ENCODE assay signal across 26 cellular contexts in genomic region chr9:89992326-89993208, GRCh38.
A peak's percentile ranks its signal among the peaks of the same experiment; 100 is the strongest.
DNase-seq lines count a peak whose midpoint lies in the region; ATAC-seq, FAIRE-seq and TF ChIP-seq lines count a peak whose summit lies in the region.
"Had no signal": no experiment of that assay in that cellular context is flagged by ENCODE, and none has a peak within 500 bp of the region (broad histone marks: within the 10 kb centered on the region; RNA-seq: fewer than 3 reads in every experiment).

No MANE protein-coding gene starts in this region.

- TF ChIP-seq EP300 in H1 (IDR thresholded peaks at IDR 0.05; ENCODE audit: borderline replicate concordance in 1 of 2, low read depth in 2 of 2, low read length in 2 of 2) = no peak

- H3K56ac ChIP-seq in H1 (replicated peaks; ENCODE audit: insufficient read length, low read depth, low read length) = no peak overlapping the region

- no peak for TF ChIP-seq RAD21 in H1 (IDR thresholded peaks at IDR 0.05 in 1 of 2, conservative IDR thresholded peaks at IDR 0.05 in 1 of 2; ENCODE audit: low read depth in 2 of 2, low read length in 2 of 2)

- H3K4ac ChIP-seq in H1 (replicated peaks; ENCODE audit: insufficient read length, low read depth, low read length) = no peak overlapping the region

- H3K4me3 ChIP-seq in H1 (ENCODE audit: extremely low read depth in 1 of 4, insufficient read depth in 2 of 4, low read depth in 3 of 4, low read length in 4 of 4) = no peak overlapping the region
- H3K4me3 ChIP-seq in right lobe of liver = no peak overlapping the region
- no peak overlapping the region for H3K4me3 ChIP-seq in testis
- no peak overlapping the region for H3K4me3 ChIP-seq in H7 (ENCODE audit: insufficient read depth, low read depth, low read length)
- H3K4me3 ChIP-seq: A549, neural progenitor cell, prostate gland, transverse colon had no signal

- intact Hi-C loops in Right ventricle myocardium inferior (cut with DNase I) (loop anchor here (5.0 kb wide), 1 partner anchor 65 kb away; no protein-coding TSS in a partner anchor), left cardiac atrium (cut with DNase I) (loop anchor here in 1 of 2 donors (10.0 kb wide), 1 partner anchor 388 kb away; the partner anchor contains the start of gene GADD45G), right lobe of liver (cut with DNase I) (loop anchor here in 1 of 2 donors (5.0 kb wide), 1 partner anchor 390 kb away; no protein-coding TSS in a partner anchor), testis (cut with DNase I; ENCODE audit: low total_unique reads) (loop anchor here (10.0 kb wide), 1 partner anchor 388 kb away; the partner anchor contains the start of gene GADD45G)

- H3K27ac ChIP-seq in H1 (ENCODE audit: low read depth, low read length) = no peak overlapping the region
- H3K27ac ChIP-seq in right lobe of liver = peak overlapping the region; percentile 37 to 99 (median 98)
- H3K27ac ChIP-seq in testis = peak overlapping the region; percentile 85 to 89
- H3K27ac ChIP-seq: brain microvascular endothelial cell, neural progenitor cell, prostate gland, transverse colon, VCaP had no signal

- no peak overlapping the region for H3K23ac ChIP-seq in H1 (ENCODE audit: insufficient read length)

- H3K9me3 ChIP-seq in H1 (ENCODE audit: insufficient read depth in 2 of 2, low read depth in 1 of 2, low read length in 1 of 2) (peaks cover 6% of the 10 kb centered on the region in 2 experiments; a peak in 2 of 4 replicates), right lobe of liver (no peaks in the 10 kb centered on the region), testis (no peaks in the 10 kb centered on the region)
- H3K9me3 ChIP-seq: A549, prostate gland, transverse colon had no signal

- H3K27me3 ChIP-seq in H1 (replicated peaks in 1 of 4; ENCODE audit: control insufficient read depth in 3 of 4, extremely low read depth in 1 of 4, insufficient read depth in 3 of 4, low read length in 3 of 4) (no peaks in the 10 kb centered on the region), right lobe of liver (no peaks in the 10 kb centered on the region), testis (no peaks in the 10 kb centered on the region), H7 (ENCODE audit: control insufficient read depth, insufficient read depth, low read length) (no peaks in the 10 kb centered on the region)
- H3K27me3 ChIP-seq: neural progenitor cell, transverse colon had no signal

- no peak for DNase-seq in Right ventricle myocardium inferior (ENCODE audit: missing footprints)
- no peak for DNase-seq in left cardiac atrium
- DNase-seq in H1 (ENCODE audit: low read depth in 1 of 2, low spot score in 2 of 2) = no peak
- peak in 1 of 3 donors; percentile 44 for DNase-seq in right lobe of liver
- peak; percentile 93 for DNase-seq in testis
- DNase-seq in NCI-H1105 (lab: John Stamatoyannopoulos, UW) = no peak
- no peak for DNase-seq in H7
- DNase-seq in mucosa of gallbladder (ENCODE audit: low spot score) = no peak
- DNase-seq: activated CD4-positive, alpha-beta T cell treated with anti-CD3 and anti-CD28 coated beads for 4 hours; activated naive CD4-positive, alpha-beta T cell treated with Interleukin-2 at 50 U/mL for 16 hours; activated T-cell treated with anti-CD3 and anti-CD28 coated beads, Interleukin-2, amount 50 U/mL, for 72 hours; AML-193; brain microvascular endothelial cell; GF-D8; KG1; kidney; mammary epithelial cell; MM.1S; NCI-H2081; SHP77 treated with DMSO at 0.1 percent for 48 hours; stimulated activated CD4-positive, alpha-beta T cell treated with anti-CD3 and anti-CD28 coated beads, Interleukin-1b, Interleukin-23, amount 100 ng/mL, for 48 hours; transverse colon had no signal

- H3K4me2 ChIP-seq in H1 (ENCODE audit: insufficient read depth in 1 of 2, low read depth in 2 of 2, low read length in 2 of 2) = no peak overlapping the region

- no peak overlapping the region for H2AK5ac ChIP-seq in H1 (ENCODE audit: low read depth, low read length)

- TF ChIP-seq CTCF in H1 (IDR thresholded peaks at IDR 0.05; ENCODE audit: control extremely low read depth in 1 of 3, insufficient read depth in 1 of 3, low read depth in 1 of 3, low read length in 3 of 3) (no peak), right lobe of liver (IDR thresholded peaks at IDR 0.05) (peak in 1 of 4 donors; percentile 5), testis (IDR thresholded peaks at IDR 0.05) (peak in 1 of 3 experiments; percentile 11)

- ATAC-seq in Right ventricle myocardium inferior (peak; percentile 14), left cardiac atrium (no peak), right lobe of liver (peak in 1 of 4 donors; percentile 5)
- ATAC-seq: A549; activated T-cell treated with anti-CD3 and anti-CD28 coated beads, Interleukin-2, amount 50 U/mL, for 72 hours had no signal

- FAIRE-seq in H1 (lab: Jason Lieb, UNC) = no peak
- FAIRE-seq: A549, kidney had no signal

- no peak overlapping the region for H3K18ac ChIP-seq in H1 (ENCODE audit: extremely low read depth, low read length)

- H4K5ac ChIP-seq in H1 (ENCODE audit: insufficient read length, low read depth, low read length) = no peak overlapping the region

- 94% methylated on average over 16 of the region's 16 CpGs; no CpG with 5 or more reads in 1 of the 2 experiments for WGBS in H1 (ENCODE audit: extremely low coverage in 1 of 2, insufficient coverage in 1 of 2, insufficient read length in 1 of 2, insufficient replicate concordance in 2 of 2, low coverage in 1 of 2, low lambda C conversion rate in 2 of 2, missing lambda C conversion rate in 1 of 2), 2 experiments
- WGBS in right lobe of liver (ENCODE audit: insufficient coverage, low coverage, low lambda C conversion rate, missing lambda C conversion rate) = 37% methylated on average over 9 of the region's 16 CpGs
- 36 to 48% methylated on average over 15 to 16 of the region's 16 CpGs for WGBS in testis, 2 donors

- no peak overlapping the region for H2BK5ac ChIP-seq in H1 (ENCODE audit: low read depth, low read length)

- no peak overlapping the region for H2BK120ac ChIP-seq in H1 (replicated peaks; ENCODE audit: low read depth, low read length)

- no peak overlapping the region for H4K8ac ChIP-seq in H1 (ENCODE audit: extremely low read depth, insufficient read depth, low read length)

- no peaks in the 10 kb centered on the region for H3K79me2 ChIP-seq in H1 (ENCODE audit: control insufficient read depth in 1 of 2, insufficient read depth in 2 of 2, low read length in 2 of 2)

- H3K23me2 ChIP-seq in H1 (ENCODE audit: low read depth, low read length) = peaks cover 6% of the 10 kb centered on the region; the same call in 1 of the 2 replicates

- no peak overlapping the region for H3K14ac ChIP-seq in H1 (ENCODE audit: insufficient read length)

- CTCF ChIA-PET in H1 (lab: Charles Lee; ENCODE audit: partially characterized antibody) = interaction anchor here (1.1 to 2.1 kb wide), 5 partner anchors 12 to 108 kb away, joined by 3 to 9 read pairs (median 5); no protein-coding TSS in a partner anchor

- no peak overlapping the region; the same call in 1 of the 2 replicates for H2BK15ac ChIP-seq in H1 (ENCODE audit: low read length)

- peaks cover 0 to 13% (median 9%) of the 10 kb centered on the region in 4 experiments; a peak in 6 of 7 replicates for H3K4me1 ChIP-seq in H1 (replicated peaks in 1 of 4; ENCODE audit: control insufficient read depth in 3 of 4, insufficient read depth in 4 of 4, low read length in 3 of 4)
- H3K4me1 ChIP-seq in right lobe of liver = peaks cover 0 to 64% (median 26%) of the 10 kb centered on the region in 4 donors
- peaks cover 50% of the 10 kb centered on the region for H3K4me1 ChIP-seq in testis
- H3K4me1 ChIP-seq: prostate gland had no signal

- POLR2A ChIA-PET in H1 (lab: Charles Lee; ENCODE audit: partially characterized antibody) = interaction anchor here (0.8 kb wide), 1 partner anchor 88 kb away, joined by 3 read pairs; no protein-coding TSS in a partner anchor

- no peak overlapping the region for H3K9ac ChIP-seq in H1 (replicated peaks in 1 of 4; ENCODE audit: extremely low read depth in 1 of 4, low read depth in 3 of 4, low read length in 3 of 4)
- H3K9ac ChIP-seq: neural progenitor cell had no signal

- H2AFZ ChIP-seq in H1 (ENCODE audit: low read length) = no peak overlapping the region
- H2AFZ ChIP-seq: neural progenitor cell had no signal

- no peaks in the 10 kb centered on the region for H3K79me1 ChIP-seq in H1 (ENCODE audit: low read depth, low read length)

- H2BK12ac ChIP-seq in H1 (ENCODE audit: low read depth, low read length) = 0 out of 2 replicates have a peak overlapping the region, but pooled peaks have one; percentile 85

- H2BK20ac ChIP-seq in H1 (ENCODE audit: low read length) = no peak overlapping the region; the same call in 1 of the 2 replicates

- peaks cover 0 to 6% of the 10 kb centered on the region in 2 experiments for H4K20me1 ChIP-seq in H1 (replicated peaks in 1 of 2; ENCODE audit: control insufficient read depth in 1 of 2, insufficient read depth in 2 of 2, low read length in 2 of 2)

- H3K36me3 ChIP-seq in H1 (ENCODE audit: control insufficient read depth in 2 of 4, insufficient read depth in 4 of 4, low read length in 3 of 4) = no peaks in the 10 kb centered on the region
- H3K36me3 ChIP-seq in right lobe of liver = no peaks in the 10 kb centered on the region
- H3K36me3 ChIP-seq in testis (ENCODE audit: low read depth, missing control alignments) = no peaks in the 10 kb centered on the region
- no peaks in the 10 kb centered on the region for H3K36me3 ChIP-seq in H7 (replicated peaks; ENCODE audit: control insufficient read depth, insufficient read depth, low read length)
- H3K36me3 ChIP-seq: brain microvascular endothelial cell, neural progenitor cell, prostate gland, transverse colon had no signal

- peak overlapping the region; percentile 69 for H4K91ac ChIP-seq in H1 (replicated peaks; ENCODE audit: insufficient read length, low read length)

- TF ChIP-seq POLR2A in H1 (IDR thresholded peaks at IDR 0.05; ENCODE audit: control extremely low read depth in 1 of 2, low read depth in 2 of 2, low read length in 2 of 2) (no peak), right lobe of liver (IDR thresholded peaks at IDR 0.05) (no peak), testis (IDR thresholded peaks at IDR 0.05) (no peak)

TF ChIP-seq in H1, 55 proteins besides CTCF, POLR2A, EP300 and RAD21 (continues in another document):
- no peak for TF ChIP-seq CHD1 (IDR thresholded peaks at IDR 0.05; ENCODE audit: low read depth, low read length)
- TF ChIP-seq SRF (IDR thresholded peaks at IDR 0.05; ENCODE audit: low read depth, low read length) = no peak
- no peak for TF ChIP-seq SAP30 (IDR thresholded peaks at IDR 0.05; ENCODE audit: insufficient read depth, insufficient replicate concordance, low read length)
- TF ChIP-seq CEBPB (IDR thresholded peaks at IDR 0.05; ENCODE audit: low read depth, low read length) = no peak
- no peak for TF ChIP-seq SP1 (IDR thresholded peaks at IDR 0.05; ENCODE audit: low read depth, low read length)
- no peak for TF ChIP-seq ASH2L (IDR thresholded peaks at IDR 0.05; ENCODE audit: low read length)
- no peak for TF ChIP-seq KDM1A (IDR thresholded peaks at IDR 0.05; ENCODE audit: borderline replicate concordance, low read length)
- TF ChIP-seq SIX5 (IDR thresholded peaks at IDR 0.05; ENCODE audit: low read depth, low read length) = no peak
- TF ChIP-seq SP4 (IDR thresholded peaks at IDR 0.05; ENCODE audit: low read length) = no peak
- TF ChIP-seq CREB1 (IDR thresholded peaks at IDR 0.05) = no peak
- TF ChIP-seq TBP (IDR thresholded peaks at IDR 0.05; ENCODE audit: low read depth, low read length) = no peak
- TF ChIP-seq POU5F1 (IDR thresholded peaks at IDR 0.05; ENCODE audit: low read depth, low read length) = no peak
